In genomic region chr5:77398458-77398857, GRCh38 we compare ENCODE assay signal across 35 cellular contexts.
"Had no signal": no experiment of that assay in that cellular context is flagged by ENCODE, and none has a peak within 500 bp of the region (broad histone marks: within the 10 kb centered on the region; RNA-seq: fewer than 3 reads in every experiment).

No MANE protein-coding gene starts in this region.

- H3K4me3 ChIP-seq: cardiac muscle cell, PC-9 had no signal

- ATAC-seq: activated CD8-positive, alpha-beta memory T cell treated with anti-CD3 and anti-CD28 coated beads, Interleukin-2, amount 10 ng/mL, durations not matched to agents 7 days and 5 days; activated T-cell treated with anti-CD3 and anti-CD28 coated beads, Interleukin-2, amount 50 U/mL, for 72 hours; activated T-helper 17 cell treated with anti-CD3 and anti-CD28 coated beads, Interleukin-2, amount 50 U/mL, for 72 hours; Right ventricle myocardium inferior had no signal

- H3K27me3 Mint-ChIP-seq: activated B cell treated with CpG ODN at 0.5 μM for 24 hours; activated naive CD8-positive, alpha-beta T cell treated with anti-CD3 and anti-CD28 coated beads for 36 hours; activated T-helper 17 cell treated with anti-CD3 and anti-CD28 coated beads, Interleukin-2, amount 50 U/mL, for 72 hours; central memory CD8-positive, alpha-beta T cell had no signal

- H3K27me3 ChIP-seq: cardiac muscle cell had no signal

- H3K27ac ChIP-seq: cardiac muscle cell, PC-9, RWPE1, VCaP had no signal

- H3K4me2 ChIP-seq: PC-9 had no signal

- H3K4me1 Mint-ChIP-seq: activated B cell treated with CpG ODN at 0.5 μM for 24 hours; activated T-helper 17 cell treated with anti-CD3 and anti-CD28 coated beads, Interleukin-2, amount 50 U/mL, for 72 hours; central memory CD8-positive, alpha-beta T cell had no signal

- H2AFZ ChIP-seq: PC-9 had no signal

- H3K27ac Mint-ChIP-seq: activated B cell treated with CpG ODN at 0.5 μM for 24 hours; activated CD4-positive, alpha-beta memory T cell treated with anti-CD3 and anti-CD28 coated beads, Interleukin-2, amount 10 ng/mL, durations not matched to agents 7 days and 5 days; activated CD8-positive, alpha-beta memory T cell treated with anti-CD3 and anti-CD28 coated beads, Interleukin-2, amount 10 ng/mL, durations not matched to agents 7 days and 5 days; activated naive CD8-positive, alpha-beta T cell treated with anti-CD3 and anti-CD28 coated beads for 36 hours; activated T-cell treated with anti-CD3 and anti-CD28 coated beads, Interleukin-2, amount 50 U/mL, for 72 hours; activated T-helper 17 cell treated with anti-CD3 and anti-CD28 coated beads, Interleukin-2, amount 50 U/mL, for 72 hours had no signal

- DNase-seq: activated B cell treated with CpG ODN at 0.5 μM for 24 hours; activated CD4-positive, alpha-beta memory T cell treated with anti-CD3 and anti-CD28 coated beads, Interleukin-2, amount 10 ng/mL, durations not matched to agents 7 days and 5 days; activated CD4-positive, alpha-beta T cell treated with anti-CD3 and anti-CD28 coated beads for 4 hours; activated CD4-positive, CD25-positive, alpha-beta regulatory T cell treated with anti-CD3 and anti-CD28 coated beads, Interleukin-2, amount 50 U/mL, for 72 hours; activated CD8-positive, alpha-beta memory T cell treated with anti-CD3 and anti-CD28 coated beads for 24 hours; activated CD8-positive, alpha-beta memory T cell treated with anti-CD3 and anti-CD28 coated beads, Interleukin-2, amount 10 ng/mL, durations not matched to agents 7 days and 5 days; activated CD8-positive, alpha-beta memory T cell treated with anti-CD3 and anti-CD28 coated beads, Interleukin-2, amount 50 U/mL, for 48 hours; activated effector memory CD4-positive, alpha-beta T cell treated with anti-CD3 and anti-CD28 coated beads, Interleukin-2, amount 50 U/mL, for 16 hours; activated naive CD4-positive, alpha-beta T cell; activated naive CD4-positive, alpha-beta T cell treated with anti-CD3 and anti-CD28 coated beads, Interleukin-2, amount 50 U/mL, for 16 hours; activated naive CD8-positive, alpha-beta T cell treated with anti-CD3 and anti-CD28 coated beads for 36 hours; activated T-cell treated with anti-CD3 and anti-CD28 coated beads, Interleukin-2, amount 50 U/mL, for 72 hours; amniotic stem cell; aorta; Karpas-422; KBM-7; NCI-H1105; NCI-H1417 treated with DMSO at 0.1 percent for 48 hours; NCI-H187 treated with DMSO at 0.1 percent for 48 hours; NCI-H2081 treated with DMSO at 0.1 percent for 48 hours; NCI-H226; NCI-H524 treated with DMSO at 0.1 percent for 48 hours; NK-92 treated with Interleukin-12 subunit alpha and Interleukin-12 subunit beta, amount 100 ng/mL, for 24 hours; PC-9; SIG-M5; SW 1271; T-helper 1 cell; T-helper 2 cell; T-helper 9 cell had no signal

- H3K36me3 ChIP-seq: cardiac muscle cell had no signal

- H3K9me3 Mint-ChIP-seq: activated B cell treated with CpG ODN at 0.5 μM for 24 hours; activated CD4-positive, alpha-beta memory T cell treated with anti-CD3 and anti-CD28 coated beads, Interleukin-2, amount 10 ng/mL, durations not matched to agents 7 days and 5 days; activated naive CD8-positive, alpha-beta T cell treated with anti-CD3 and anti-CD28 coated beads for 36 hours; activated T-cell treated with anti-CD3 and anti-CD28 coated beads, Interleukin-2, amount 50 U/mL, for 72 hours; activated T-helper 17 cell treated with anti-CD3 and anti-CD28 coated beads, Interleukin-2, amount 50 U/mL, for 72 hours; central memory CD8-positive, alpha-beta T cell had no signal

- H3K36me3 Mint-ChIP-seq: activated CD8-positive, alpha-beta memory T cell treated with anti-CD3 and anti-CD28 coated beads, Interleukin-2, amount 10 ng/mL, durations not matched to agents 7 days and 5 days; activated naive CD8-positive, alpha-beta T cell treated with anti-CD3 and anti-CD28 coated beads for 36 hours had no signal

- H3K4me3 Mint-ChIP-seq: activated B cell treated with CpG ODN at 0.5 μM for 24 hours; activated CD4-positive, alpha-beta memory T cell treated with anti-CD3 and anti-CD28 coated beads, Interleukin-2, amount 10 ng/mL, durations not matched to agents 7 days and 5 days; activated CD8-positive, alpha-beta memory T cell treated with anti-CD3 and anti-CD28 coated beads, Interleukin-2, amount 10 ng/mL, durations not matched to agents 7 days and 5 days; activated naive CD8-positive, alpha-beta T cell treated with anti-CD3 and anti-CD28 coated beads for 36 hours; activated T-cell treated with anti-CD3 and anti-CD28 coated beads, Interleukin-2, amount 50 U/mL, for 72 hours; activated T-helper 17 cell treated with anti-CD3 and anti-CD28 coated beads, Interleukin-2, amount 50 U/mL, for 72 hours; central memory CD8-positive, alpha-beta T cell had no signal
